10 cellular contexts compared by ENCODE assay signal in the genomic region with DNA sequence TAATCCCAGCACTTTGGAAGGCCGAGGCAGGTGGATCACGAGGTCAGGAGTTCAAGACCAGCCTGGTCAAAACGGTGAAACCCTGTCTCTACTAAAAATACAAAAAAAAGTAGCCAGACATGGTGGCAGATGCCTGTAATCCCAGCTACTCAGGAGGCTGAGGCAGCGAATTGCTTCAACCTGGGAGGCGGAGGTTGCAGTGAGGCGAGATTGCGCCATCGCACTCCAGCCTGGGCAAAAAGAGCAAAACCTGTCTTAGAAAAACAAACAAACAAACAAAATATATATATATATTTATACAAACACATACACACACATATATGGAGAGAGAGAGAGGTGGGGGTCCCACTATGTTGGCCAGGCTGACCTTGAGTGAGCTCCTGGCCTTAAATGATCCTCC. TPM values are rescaled to one million over a fixed set of nuclear protein-coding genes. Genes with fewer than 3 reads are reported as not detected.
DNase-seq lines count a peak whose midpoint lies in the region; ATAC-seq and TF ChIP-seq lines count a peak whose summit lies in the region.
"Not testable (repeated sequence)": the region's sequence is repeated elsewhere in the genome, so short reads cannot be mapped to it uniquely, and the experiment has no call there.
"Had no signal": no experiment of that assay in that cellular context is flagged by ENCODE, and none has a peak within 500 bp of the region (broad histone marks: within the 10 kb centered on the region; RNA-seq: fewer than 3 reads in every experiment).

No MANE protein-coding gene starts in this region.

- peak overlapping the region; percentile 95 for H4K91ac ChIP-seq in IMR-90 (ENCODE audit: insufficient read depth, low read depth, low read length)
- H4K91ac ChIP-seq in trophoblast cell (ENCODE audit: low read depth, low read length) = not testable (repeated sequence)

- not testable (repeated sequence) for H3K9me3 ChIP-seq in CD4-positive, alpha-beta T cell (ENCODE audit: control insufficient read depth, low read length); IMR-90 (ENCODE audit: control insufficient read depth, insufficient read depth, low read length); RWPE2 (ENCODE audit: severe bottlenecking); trophoblast cell (ENCODE audit: insufficient read depth, low read depth, low read length)

- POLR2A ChIA-PET in CD4-positive, alpha-beta T cell (lab: Charles Lee) = interaction anchor here (0.7 to 1.2 kb wide), 3 partner anchors 9 to 27 kb away, joined by 3 to 5 read pairs (median 4); a partner anchor contains a TSS
- POLR2A ChIA-PET in IMR-90 (lab: Charles Lee; ENCODE audit: unreplicated experiment) = not testable (repeated sequence)

- not testable (repeated sequence) for H3K36me3 ChIP-seq in IMR-90 (ENCODE audit: control insufficient read depth, insufficient read depth, low read length); RWPE2 (ENCODE audit: low read depth); brain microvascular endothelial cell (replicated peaks); trophoblast cell (ENCODE audit: control insufficient read depth in 1 of 2, insufficient read depth in 2 of 2, low read length in 2 of 2)

- not testable (repeated sequence) for H4K20me1 ChIP-seq in IMR-90 (ENCODE audit: insufficient read depth, low read length)

- H3K36me3 Mint-ChIP-seq in CD4-positive, alpha-beta T cell (ENCODE audit: low read depth) = peaks cover 20% of the 10 kb centered on the region
- H3K36me3 Mint-ChIP-seq in neural crest cell (ENCODE audit: low read depth); type B pancreatic cell: not testable (repeated sequence)

- H3K27me3 ChIP-seq in CD4-positive, alpha-beta T cell (ENCODE audit: control insufficient read depth, insufficient read depth, low read length); IMR-90 (ENCODE audit: control insufficient read depth, insufficient read depth, low read length); RWPE2 (ENCODE audit: insufficient read depth, poor library complexity, severe bottlenecking); brain microvascular endothelial cell (replicated peaks); trophoblast cell (ENCODE audit: insufficient read depth, low read length): not testable (repeated sequence)

- peak overlapping the region; percentile 57 for H4K5ac ChIP-seq in IMR-90 (ENCODE audit: low read depth, low read length)

- not testable (repeated sequence) for H3K23ac ChIP-seq in IMR-90 (ENCODE audit: low read depth, low read length); trophoblast cell (ENCODE audit: low read length)

- in situ Hi-C loops in IMR-90 (cut with MboI; ENCODE audit: low sequenced_read_pairs); brain microvascular endothelial cell (cut with HindIII; ENCODE audit: low pct_ligation_motif_present, low sequenced_read_pairs): not testable (repeated sequence)

- not testable (repeated sequence) for BruUV-seq in IMR-90 (replicated peaks; lab: Mats Ljungman, UMichigan)

- H2BK20ac ChIP-seq in IMR-90 (ENCODE audit: low read depth, low read length) = peak overlapping the region; percentile 92; the same call in 1 of the 2 replicates

- not testable (repeated sequence) for ATAC-seq in CD4-positive, alpha-beta T cell (ENCODE audit: poor library complexity); IMR-90 (ENCODE audit: low read depth); RWPE2 (ENCODE audit: low read depth); Right ventricle myocardium inferior

- peak overlapping the region; percentile 47 for H3K4ac ChIP-seq in IMR-90 (ENCODE audit: low read depth, low read length)
- H3K4ac ChIP-seq in trophoblast cell (ENCODE audit: low read depth, low read length) = not testable (repeated sequence)

- H3K9ac ChIP-seq in IMR-90 (ENCODE audit: low read depth, low read length); trophoblast cell (ENCODE audit: low read length): not testable (repeated sequence)

- H2BK12ac ChIP-seq in trophoblast cell (ENCODE audit: low read length) = not testable (repeated sequence)

- H4K8ac ChIP-seq in IMR-90 (ENCODE audit: low read depth in 2 of 2, low read length in 2 of 2) = peak overlapping the region; percentile 26 to 50; a peak in 1 of 4 replicates
- not testable (repeated sequence) for H4K8ac ChIP-seq in trophoblast cell (ENCODE audit: low read depth, low read length)

- H3K79me2 ChIP-seq in trophoblast cell (ENCODE audit: control insufficient read depth, insufficient read depth, low read length, poor library complexity) = not testable (repeated sequence)

- TF ChIP-seq RAD21 in IMR-90 (IDR thresholded peaks at IDR 0.05; ENCODE audit: low read length) = not testable (repeated sequence)

- not testable (repeated sequence) for H3K4me3 ChIP-seq in IMR-90 (ENCODE audit: insufficient read depth, low read depth, low read length); RWPE2 (ENCODE audit: severe bottlenecking); brain microvascular endothelial cell (ENCODE audit: low read depth, low read length); trophoblast cell (ENCODE audit: low read depth, low read length)

- H2AK5ac ChIP-seq in IMR-90 (ENCODE audit: low read depth, low read length) = peak overlapping the region; percentile 79
- H2AK5ac ChIP-seq in trophoblast cell (ENCODE audit: low read length) = not testable (repeated sequence)

- TF ChIP-seq CTCF in CD4-positive, alpha-beta T cell (IDR thresholded peaks at IDR 0.05); IMR-90 (conservative IDR thresholded peaks at IDR 0.05; ENCODE audit: low read depth, low read length); RWPE2 (IDR thresholded peaks at IDR 0.05; ENCODE audit: poor library complexity, severe bottlenecking); brain microvascular endothelial cell (IDR thresholded peaks at IDR 0.05; ENCODE audit: low read depth, low read length, missing control alignments); neural crest cell (conservative IDR thresholded peaks at IDR 0.05); type B pancreatic cell (conservative IDR thresholded peaks at IDR 0.05): not testable (repeated sequence)

- H3K27ac Mint-ChIP-seq in CD4-positive, alpha-beta T cell = peak overlapping the region; percentile 40
- H3K27ac Mint-ChIP-seq in neural crest cell (ENCODE audit: unreplicated experiment) = not testable (repeated sequence)
- peak overlapping the region; percentile 86 for H3K27ac Mint-ChIP-seq in type B pancreatic cell

- H2BK15ac ChIP-seq in IMR-90 (ENCODE audit: low read depth, low read length) = peak overlapping the region; percentile 84; the same call in 2 of the 3 replicates

- H3K27ac ChIP-seq in CD4-positive, alpha-beta T cell (ENCODE audit: low read depth, low read length) = not testable (repeated sequence)
- H3K27ac ChIP-seq in IMR-90 (ENCODE audit: insufficient read depth, low read length) (peak overlapping the region; percentile 88), RWPE2 (ENCODE audit: poor library complexity, severe bottlenecking) (peak overlapping the region; percentile 82), brain microvascular endothelial cell (peak overlapping the region; percentile 61), trophoblast cell (ENCODE audit: low read depth, low read length) (peak overlapping the region; percentile 67)

- not testable (repeated sequence) for H2AK9ac ChIP-seq in IMR-90 (replicated peaks; ENCODE audit: low read depth, low read length, poor library complexity)

- H3K9me3 Mint-ChIP-seq in CD4-positive, alpha-beta T cell; neural crest cell; type B pancreatic cell: not testable (repeated sequence)

- peak overlapping the region; percentile 53 for H2AFZ ChIP-seq in IMR-90 (replicated peaks; ENCODE audit: low read length, poor library complexity)
- H2AFZ ChIP-seq in trophoblast cell (ENCODE audit: insufficient read depth, low read length, poor library complexity) = not testable (repeated sequence)

- WGBS in IMR-90 (ENCODE audit: extremely low coverage in 2 of 2, insufficient read length in 1 of 2), 2 experiments = 72% methylated on average over 4 of the region's 8 CpGs; no CpG with 5 or more reads in 1 of the 2 experiments
- WGBS in trophoblast cell (ENCODE audit: extremely low coverage, insufficient coverage, insufficient read length) = no CpG with 5 or more reads among the region's 8 CpGs

- peaks cover 12% of the 10 kb centered on the region for H3K4me1 ChIP-seq in IMR-90 (ENCODE audit: control insufficient read depth, insufficient read depth, low read length)
- H3K4me1 ChIP-seq in RWPE2 (ENCODE audit: insufficient read depth, poor library complexity, severe bottlenecking) = peaks cover 21% of the 10 kb centered on the region
- peaks cover under 1 to 14% of the 10 kb centered on the region in 2 experiments for H3K4me1 ChIP-seq in trophoblast cell (ENCODE audit: control insufficient read depth in 1 of 2, insufficient read depth in 2 of 2, low read length in 2 of 2)

- H2BK5ac ChIP-seq in IMR-90 (ENCODE audit: low read depth, low read length, poor library complexity, severe bottlenecking) = peak overlapping the region; percentile 73
- H2BK5ac ChIP-seq in trophoblast cell (ENCODE audit: low read depth, low read length, poor library complexity) = not testable (repeated sequence)

- H4K12ac ChIP-seq in trophoblast cell (ENCODE audit: low read depth, low read length) = not testable (repeated sequence)

- dilution Hi-C loops in IMR-90 (cut with HindIII; ENCODE audit: low sequenced_read_pairs, unreplicated experiment) = not testable (repeated sequence)

- H2BK120ac ChIP-seq in IMR-90 (ENCODE audit: low read depth, low read length) = peak overlapping the region; percentile 78
- not testable (repeated sequence) for H2BK120ac ChIP-seq in trophoblast cell (ENCODE audit: insufficient read depth, low read length, poor library complexity)

- peak overlapping the region; percentile 81 for H3K14ac ChIP-seq in IMR-90 (replicated peaks; ENCODE audit: low read depth, low read length)
- not testable (repeated sequence) for H3K14ac ChIP-seq in trophoblast cell (ENCODE audit: low read length)

- H3K4me2 ChIP-seq in IMR-90 (ENCODE audit: low read depth, low read length) = peak overlapping the region; percentile 49; the same call in 1 of the 2 replicates
- H3K4me2 ChIP-seq in trophoblast cell (ENCODE audit: low read length) = not testable (repeated sequence)

- TF ChIP-seq POLR2A in IMR-90 (IDR thresholded peaks at IDR 0.05; ENCODE audit: low read depth, low read length) = not testable (repeated sequence)

- not testable (repeated sequence) for H3K4me3 Mint-ChIP-seq in CD4-positive, alpha-beta T cell; type B pancreatic cell
- peak overlapping the region; percentile 71 for H3K4me3 Mint-ChIP-seq in neural crest cell

- not testable (repeated sequence) for H3K56ac ChIP-seq in IMR-90 (ENCODE audit: extremely low read depth, insufficient read depth, low read length)

- intact Hi-C loops in CD4-positive, alpha-beta T cell (cut with DNase I, micrococcal nuclease) = loop anchor here in 1 of 2 experiments (10.0 kb wide), 2 partner anchors 398 to 468 kb away; a partner anchor contains a TSS
- intact Hi-C loops in IMR-90 (cut with micrococcal nuclease); Right ventricle myocardium inferior (cut with DNase I): not testable (repeated sequence)

- DNase-seq in CD4-positive, alpha-beta T cell; IMR-90; RWPE2 (ENCODE audit: low spot score); brain microvascular endothelial cell; neural crest cell (ENCODE audit: low read depth, low spot score); type B pancreatic cell (ENCODE audit: extremely low spot score, unreplicated experiment): not testable (repeated sequence)
- DNase-seq in Right ventricle myocardium inferior (ENCODE audit: missing footprints) (peak; percentile 13), trophoblast cell (peak; percentile 29 to 60)

- not testable (repeated sequence) for H3K27me3 Mint-ChIP-seq in CD4-positive, alpha-beta T cell; neural crest cell (ENCODE audit: low read depth); type B pancreatic cell

- H3K9me1 ChIP-seq in IMR-90 (ENCODE audit: insufficient read depth, low read length) = peaks cover 11% of the 10 kb centered on the region

- H3K18ac ChIP-seq in IMR-90 (ENCODE audit: low read depth, low read length) = peak overlapping the region; percentile 45
- not testable (repeated sequence) for H3K18ac ChIP-seq in trophoblast cell (ENCODE audit: low read length)

- H3K79me1 ChIP-seq in IMR-90 (ENCODE audit: low read depth in 1 of 2, low read length in 2 of 2) (peaks cover 11 to 22% of the 10 kb centered on the region in 2 experiments), trophoblast cell (ENCODE audit: low read length) (peaks cover 14% of the 10 kb centered on the region)

- H3K4me1 Mint-ChIP-seq in CD4-positive, alpha-beta T cell (ENCODE audit: low read depth) = peaks cover 20% of the 10 kb centered on the region
- H3K4me1 Mint-ChIP-seq in neural crest cell = peaks cover 19% of the 10 kb centered on the region
- not testable (repeated sequence) for H3K4me1 Mint-ChIP-seq in type B pancreatic cell (ENCODE audit: unreplicated experiment)

- CTCF ChIA-PET in CD4-positive, alpha-beta T cell (lab: Charles Lee) = interaction anchor here (0.9 to 3.3 kb wide), 2 partner anchors 9 to 122 kb away, joined by 3 to 12 read pairs; a partner anchor contains a TSS
- CTCF ChIA-PET in IMR-90 (lab: Yijun Ruan, JAX) = interaction anchor here (2.0 kb wide), 1 partner anchor 9 kb away, joined by 11 read pairs; no protein-coding TSS in a partner anchor

RNA-seq across cellular contexts. Expression of a gene that starts 3.3 kb away (rescaled TPM):
- total RNA-seq in CD4-positive, alpha-beta T cell = 10 to 100 TPM; 68.5 to 74.3 TPM
- total RNA-seq in IMR-90 (2012; rRNA removed) (2.9 and 3.6 TPM in 2 replicates), Right ventricle myocardium inferior (21.2 TPM), neural crest cell (24.6 and 26.1 TPM in 2 replicates), type B pancreatic cell (ENCODE audit: low replicate concordance) (22.4 and 29.3 TPM in 2 replicates)
- polyA plus RNA-seq in IMR-90 (2012; rRNA removed) = 8.6 and 9.6 TPM in 2 replicates
- 5.6 and 8.4 TPM in 2 replicates for polyA plus RNA-seq in IMR-90 (2012; cell fraction: cytosol; rRNA removed)
- polyA plus RNA-seq in IMR-90 (2012; cell fraction: nucleus; rRNA removed; ENCODE audit: low replicate concordance) = 29.1 and 33.9 TPM in 2 replicates
- polyA plus RNA-seq in trophoblast cell (2013) = 57.9 and 62.1 TPM in 2 replicates

RNA-seq across cellular contexts. Expression of a gene that starts 21.7 kb away (rescaled TPM):
- total RNA-seq in CD4-positive, alpha-beta T cell = 10 to 100 TPM; 16.9 to 19.3 TPM
- total RNA-seq in IMR-90 (2012; rRNA removed) = 0.36 and 0.56 TPM in 2 replicates
- polyA plus RNA-seq in IMR-90 (2012; rRNA removed) = 7.8 and 11.0 TPM in 2 replicates
- 3.7 and 17.5 TPM in 2 replicates for polyA plus RNA-seq in IMR-90 (2012; cell fraction: cytosol; rRNA removed)
- 25.4 and 47.4 TPM in 2 replicates for polyA plus RNA-seq in IMR-90 (2012; cell fraction: nucleus; rRNA removed; ENCODE audit: low replicate concordance)
- total RNA-seq in Right ventricle myocardium inferior = 11.2 TPM
- 10.2 and 10.6 TPM in 2 replicates for total RNA-seq in neural crest cell
- 13.7 and 14.5 TPM in 2 replicates for polyA plus RNA-seq in trophoblast cell (2013)
- 8.2 and 9.6 TPM in 2 replicates for total RNA-seq in type B pancreatic cell (ENCODE audit: low replicate concordance)

RNA-seq across cellular contexts. Expression of a gene that starts 22.0 kb away (rescaled TPM):
- 10 to 100 TPM; 39.8 to 42.1 TPM for total RNA-seq in CD4-positive, alpha-beta T cell
- total RNA-seq in IMR-90 (2012; rRNA removed) (1.6 and 1.9 TPM in 2 replicates), Right ventricle myocardium inferior (5.0 TPM), neural crest cell (6.1 and 6.3 TPM in 2 replicates), type B pancreatic cell (ENCODE audit: low replicate concordance) (14.8 and 36.2 TPM in 2 replicates)
- polyA plus RNA-seq in IMR-90 (2012; rRNA removed) = 6.5 and 7.3 TPM in 2 replicates
- 4.4 and 12.4 TPM in 2 replicates for polyA plus RNA-seq in IMR-90 (2012; cell fraction: cytosol; rRNA removed)
- polyA plus RNA-seq in IMR-90 (2012; cell fraction: nucleus; rRNA removed; ENCODE audit: low replicate concordance) = 14.7 and 19.5 TPM in 2 replicates
- polyA plus RNA-seq in trophoblast cell (2013) = 11.7 and 11.8 TPM in 2 replicates

RNA-seq across cellular contexts. Expression of a gene that starts 56.6 kb away (rescaled TPM):
- 1 to 10 TPM; 4.4 to 5.8 TPM for total RNA-seq in CD4-positive, alpha-beta T cell
- total RNA-seq in IMR-90 (2012; rRNA removed) = under 0.01 TPM in 1 of 2 replicates, not detected in the other
- 1.0 TPM in 2 replicates for polyA plus RNA-seq in IMR-90 (2012; rRNA removed)
- 0.36 and 1.1 TPM in 2 replicates for polyA plus RNA-seq in IMR-90 (2012; cell fraction: cytosol; rRNA removed)
- 12.7 and 23.5 TPM in 2 replicates for polyA plus RNA-seq in IMR-90 (2012; cell fraction: nucleus; rRNA removed; ENCODE audit: low replicate concordance)
- total RNA-seq in Right ventricle myocardium inferior = 5.0 TPM
- total RNA-seq in neural crest cell = 0.44 TPM in 1 of 2 replicates, not detected in the other
- 0.19 and 0.35 TPM in 2 replicates for polyA plus RNA-seq in trophoblast cell (2013)
- total RNA-seq in type B pancreatic cell (ENCODE audit: low replicate concordance) = 0.93 and 1.0 TPM in 2 replicates
- total RNA-seq: H1, RPMI7951 had no signal
